Comparison of ENCODE assay signal across 12 cellular contexts in the genomic region with DNA sequence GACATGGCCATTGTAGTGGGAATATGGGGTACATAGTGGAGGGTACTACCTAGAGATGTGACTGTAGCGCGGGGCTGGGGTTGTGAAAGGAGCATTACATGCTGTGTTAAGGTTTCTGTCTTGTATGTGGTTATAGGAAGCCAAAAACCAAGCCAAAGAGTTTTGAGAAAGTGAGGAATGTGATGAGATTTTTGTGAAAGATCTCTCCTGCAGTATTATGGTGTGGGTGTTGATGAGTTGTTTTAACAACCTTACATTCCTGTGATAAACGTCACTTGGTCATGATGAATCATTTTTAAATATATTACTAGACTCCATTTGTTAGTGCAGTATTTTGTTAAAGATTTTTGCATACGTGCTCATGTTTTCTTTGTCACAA. TPM values are rescaled to one million over a fixed set of nuclear protein-coding genes. Genes with fewer than 3 reads are reported as not detected.
DNase-seq lines count a peak whose midpoint lies in the region; ATAC-seq and TF ChIP-seq lines count a peak whose summit lies in the region.
"Had no signal": no experiment of that assay in that cellular context is flagged by ENCODE, and none has a peak within 500 bp of the region (broad histone marks: within the 10 kb centered on the region; RNA-seq: fewer than 3 reads in every experiment).

No MANE protein-coding gene starts in this region.

- H3K36me3 ChIP-seq in mammary epithelial cell (ENCODE audit: insufficient read depth, low read length): no peaks in the 10 kb centered on the region
- peaks cover 0 to 3% of the 10 kb centered on the region in 2 donors for H3K36me3 ChIP-seq in neuronal stem cell (replicated peaks in 1 of 2; ENCODE audit: control insufficient read depth in 2 of 2, insufficient read depth in 2 of 2, low read length in 2 of 2)
- H3K36me3 ChIP-seq: transverse colon had no signal

- H3K27me3 Mint-ChIP-seq in CD14-positive monocyte (ENCODE audit: low read depth in 3 of 3): peaks cover 0 to 1% (median 0%) of the 10 kb centered on the region in 3 donors
- H3K27me3 Mint-ChIP-seq in naive B cell: no peaks in the 10 kb centered on the region

- intact Hi-C loops in CD14-positive monocyte (cut with micrococcal nuclease): loop anchor here in 1 of 2 donors (5.0 kb wide), 1 partner anchor 76 kb away; no protein-coding TSS in a partner anchor
- intact Hi-C loops in mammary epithelial cell (cut with micrococcal nuclease): no loop called here

- no peak overlapping the region for H2AK5ac ChIP-seq in neuronal stem cell (ENCODE audit: low read depth, low read length)

- H3K36me3 Mint-ChIP-seq in CD14-positive monocyte (peaks cover 2 to 9% of the 10 kb centered on the region in 2 donors), naive B cell (peaks cover 5 to 13% of the 10 kb centered on the region in 2 donors)

- peaks cover 97% of the 10 kb centered on the region for H3K79me2 ChIP-seq in mammary epithelial cell (ENCODE audit: insufficient read depth, low read length)

- H3K14ac ChIP-seq in neuronal stem cell (ENCODE audit: low read length): no peak overlapping the region

- no TSS peak for BruUV-seq in mammary epithelial cell (replicated peaks; lab: Mats Ljungman, UMichigan)

- WGBS in mammary epithelial cell (ENCODE audit: low coverage, missing lambda C conversion rate): 54% methylated on average over 3 of the region's 4 CpGs
- no CpG with 5 or more reads among the region's 4 CpGs for WGBS in neuronal stem cell (ENCODE audit: extremely low coverage in 2 of 2, insufficient read length in 2 of 2, insufficient replicate concordance in 1 of 2), 2 donors

- H2BK5ac ChIP-seq in neuronal stem cell (ENCODE audit: low read length): no peak overlapping the region

- H3K9me3 ChIP-seq in mammary epithelial cell (replicated peaks; ENCODE audit: insufficient read depth, low read length) (no peaks in the 10 kb centered on the region), neuronal stem cell (replicated peaks in 1 of 2; ENCODE audit: control insufficient read depth in 2 of 2, insufficient read depth in 1 of 2, low read depth in 1 of 2, low read length in 2 of 2) (peaks cover 0 to 11% of the 10 kb centered on the region in 2 donors)

- dilution Hi-C loops in mammary epithelial cell (cut with HindIII; ENCODE audit: low sequenced_read_pairs): loop anchor here (5.0 kb wide), 1 partner anchor 46 kb away; no protein-coding TSS in a partner anchor

- H3K4me1 ChIP-seq in mammary epithelial cell (ENCODE audit: insufficient read depth, low read length) (peaks cover 32% of the 10 kb centered on the region), neuronal stem cell (ENCODE audit: control insufficient read depth in 2 of 2, insufficient read depth in 1 of 2, low read depth in 1 of 2, low read length in 2 of 2) (peaks cover 0 to 6% of the 10 kb centered on the region in 2 donors)

- H2BK15ac ChIP-seq in neuronal stem cell (ENCODE audit: low read length): no peak overlapping the region

- no peak for TF ChIP-seq CTCF in CD14-positive monocyte (IDR thresholded peaks at IDR 0.05)
- no peak for TF ChIP-seq CTCF in mammary epithelial cell (conservative IDR thresholded peaks at IDR 0.05 in 1 of 2, IDR thresholded peaks at IDR 0.05 in 1 of 2; ENCODE audit: extremely low read depth in 1 of 2, insufficient read depth in 1 of 2, low read depth in 1 of 2, low read length in 2 of 2)

- H4K20me1 ChIP-seq in mammary epithelial cell (ENCODE audit: insufficient read depth, low read length): peaks cover 3% of the 10 kb centered on the region

- no peak overlapping the region for H3K23ac ChIP-seq in neuronal stem cell (ENCODE audit: low read depth, low read length, poor library complexity)

- H3K9ac ChIP-seq in mammary epithelial cell (ENCODE audit: insufficient read depth, low read length) (no peak overlapping the region), neuronal stem cell (ENCODE audit: low read depth, low read length, poor library complexity) (no peak overlapping the region)

- H3K4ac ChIP-seq in neuronal stem cell (ENCODE audit: low read length): no peak overlapping the region

- H2AFZ ChIP-seq in mammary epithelial cell (ENCODE audit: low read depth, low read length) (no peak overlapping the region), neuronal stem cell (ENCODE audit: low read length) (no peak overlapping the region)

- H3K27me3 ChIP-seq in mammary epithelial cell (ENCODE audit: insufficient read depth, low read length) (no peaks in the 10 kb centered on the region), neuronal stem cell (ENCODE audit: control insufficient read depth in 3 of 3, insufficient read depth in 3 of 3, low read depth in 1 of 3, low read length in 3 of 3) (no peaks in the 10 kb centered on the region)
- H3K27me3 ChIP-seq: transverse colon had no signal

- H2BK120ac ChIP-seq in neuronal stem cell (ENCODE audit: low read depth, low read length): no peak overlapping the region

- H3K4me2 ChIP-seq in mammary epithelial cell (ENCODE audit: insufficient read depth, low read depth, low read length) (peak overlapping the region; percentile 58), neuronal stem cell (ENCODE audit: insufficient read depth, low read length, poor library complexity, severe bottlenecking) (no peak overlapping the region)

- in situ Hi-C loops in mammary epithelial cell (cut with MboI; ENCODE audit: low sequenced_read_pairs in 2 of 2): no loop called here

- no peak for DNase-seq in CD14-positive monocyte (ENCODE audit: low spot score)
- peak; percentile 57 for DNase-seq in HT1080 (ENCODE audit: low read depth)
- peak; percentile 76 for DNase-seq in mammary epithelial cell
- no peak for DNase-seq in naive B cell
- no peak for DNase-seq in neuronal stem cell (ENCODE audit: low spot score)
- DNase-seq: aorta, Right ventricle myocardium superior, small intestine, transverse colon had no signal

- H3K27ac ChIP-seq in mammary epithelial cell (ENCODE audit: insufficient read depth, low read depth, low read length) (peak overlapping the region; percentile 63), neuronal stem cell (replicated peaks; ENCODE audit: low read length) (no peak overlapping the region)
- H3K27ac ChIP-seq: transverse colon had no signal

- peaks cover 0 to 5% (median 0%) of the 10 kb centered on the region in 7 donors for H3K9me3 Mint-ChIP-seq in CD14-positive monocyte
- peaks cover 0 to 10% (median 4%) of the 10 kb centered on the region in 7 donors for H3K9me3 Mint-ChIP-seq in naive B cell

- peaks cover 2% of the 10 kb centered on the region for H3K79me1 ChIP-seq in neuronal stem cell (ENCODE audit: low read depth, low read length)

- no peak overlapping the region for H3K4me3 Mint-ChIP-seq in CD14-positive monocyte
- H3K4me3 Mint-ChIP-seq in naive B cell: peak overlapping the region in 6 of 8 donors; percentile 21 to 65 (median 48)

- ATAC-seq in naive B cell (ENCODE audit: low read depth in 2 of 2): peak; percentile 9 to 24
- no peak for ATAC-seq in GM21528 (IDR thresholded peaks at IDR 0.05; ENCODE audit: low FRiP score, unreplicated experiment)
- no peak for ATAC-seq in HG02973 (IDR thresholded peaks at IDR 0.05; ENCODE audit: unreplicated experiment)
- no peak for ATAC-seq in HG03457 (IDR thresholded peaks at IDR 0.05; ENCODE audit: unreplicated experiment)

- H2BK12ac ChIP-seq in neuronal stem cell (ENCODE audit: low read length): no peak overlapping the region

- no peak overlapping the region for H4K91ac ChIP-seq in neuronal stem cell (ENCODE audit: low read depth, low read length, poor library complexity)

- peak overlapping the region; percentile 14 to 85 (median 74) for H3K27ac Mint-ChIP-seq in CD14-positive monocyte
- peak overlapping the region in 4 of 6 donors; percentile 70 to 88 (median 76) for H3K27ac Mint-ChIP-seq in naive B cell

- no peak overlapping the region for H4K8ac ChIP-seq in neuronal stem cell (ENCODE audit: low read depth, low read length)

- H3K4me3 ChIP-seq in mammary epithelial cell (replicated peaks in 1 of 3; ENCODE audit: insufficient read depth in 1 of 3, low read depth in 2 of 3, low read length in 3 of 3) (no peak overlapping the region), neuronal stem cell (ENCODE audit: low read length in 2 of 2) (no peak overlapping the region)
- H3K4me3 ChIP-seq: transverse colon had no signal

- CTCF ChIA-PET in mammary epithelial cell (lab: Charles Lee; ENCODE audit: low non-redundant PET): no interaction called here

- no peak overlapping the region for H3K18ac ChIP-seq in neuronal stem cell (ENCODE audit: low read length)

- H3K4me1 Mint-ChIP-seq in CD14-positive monocyte: peaks cover 67% of the 10 kb centered on the region
- peaks cover 39 to 68% (median 60%) of the 10 kb centered on the region in 3 donors for H3K4me1 Mint-ChIP-seq in naive B cell

RNA-seq across cellular contexts. Expression of a gene that starts 48.9 kb away (rescaled TPM):
- polyA plus RNA-seq in CD14-positive monocyte: 10 to 100 TPM; 11.5 to 11.7 TPM
- 11.3 and 18.2 TPM in 2 replicates for total RNA-seq in HT1080 (2014; rRNA removed; shearing (Covaris generic))
- polyA plus RNA-seq in HT1080 (2015; cell fraction: cytosol; rRNA removed): 39.0 and 46.4 TPM in 2 replicates
- polyA plus RNA-seq in HT1080 (2015; cell fraction: nucleus; rRNA removed): 27.1 and 29.1 TPM in 2 replicates
- total RNA-seq in mammary epithelial cell: 10 to 100 TPM; 34.8 to 79.5 TPM
- polyA plus RNA-seq in mammary epithelial cell: 9.4 TPM
- 36.1 TPM for polyA minus RNA-seq in mammary epithelial cell
- 1 to 10 TPM; 1.9 to 6.7 (median 4.4) TPM for polyA plus RNA-seq in naive B cell (ENCODE audit: low read depth in 6 of 6)
- polyA plus RNA-seq in neuronal stem cell (2013, experiment 1 of 2): 76.7 TPM
- polyA plus RNA-seq in neuronal stem cell (2013, experiment 2 of 2): 81.6 TPM

Comparison
In these comparisons a context has a peak if more than half of its experiments do, and no peak if none do; other contexts are left out.
1. DNase-seq: peak in HT1080 (single experiment) and mammary epithelial cell (single experiment); none in CD14-positive monocyte (single experiment), naive B cell (single experiment) and neuronal stem cell (single experiment).
2. H3K4me3 Mint-ChIP-seq: peak in naive B cell (6 of 8); none in CD14-positive monocyte (0 of 2).
3. ATAC-seq: peak in naive B cell (2 of 2); none in GM21528 (single experiment), HG02973 (single experiment) and HG03457 (single experiment).